ENCODE assay signal across 22 cellular contexts in genomic region chr22:32995335-32995734, GRCh38.
DNase-seq lines count a peak whose midpoint lies in the region; ATAC-seq and TF ChIP-seq lines count a peak whose summit lies in the region.
"Had no signal": no experiment of that assay in that cellular context is flagged by ENCODE, and none has a peak within 500 bp of the region (broad histone marks: within the 10 kb centered on the region; RNA-seq: fewer than 3 reads in every experiment).

No MANE protein-coding gene starts in this region.

- H3K4me3 Mint-ChIP-seq in natural killer cell treated with Interleukin-12 subunit alpha and Interleukin-12 subunit beta and Interleukin-15 and Interleukin-18, amount 100 ng/mL, for 72 hours = no peak overlapping the region
- H3K4me3 Mint-ChIP-seq: CD4-positive, CD25-positive, alpha-beta regulatory T cell; IgD-negative memory B cell had no signal

- H2AK5ac ChIP-seq in trophoblast cell (ENCODE audit: low read length) = peak overlapping the region; percentile 79

- H3K4me1 Mint-ChIP-seq in natural killer cell treated with Interleukin-12 subunit alpha and Interleukin-12 subunit beta and Interleukin-15 and Interleukin-18, amount 100 ng/mL, for 72 hours (ENCODE audit: low read depth in 2 of 2) = no peaks in the 10 kb centered on the region
- H3K4me1 Mint-ChIP-seq: CD4-positive, CD25-positive, alpha-beta regulatory T cell had no signal

- H3K36me3 ChIP-seq in right atrium auricular region (no peaks in the 10 kb centered on the region), trophoblast cell (ENCODE audit: control insufficient read depth in 1 of 2, insufficient read depth in 2 of 2, low read length in 2 of 2) (no peaks in the 10 kb centered on the region)
- H3K36me3 ChIP-seq: BLaER1, Peyer's patch, SJCRH30 had no signal

- H3K79me2 ChIP-seq in trophoblast cell (ENCODE audit: control insufficient read depth, insufficient read depth, low read length, poor library complexity) = no peaks in the 10 kb centered on the region

- H4K91ac ChIP-seq in trophoblast cell (ENCODE audit: low read depth, low read length) = peak overlapping the region; percentile 76

- no peak overlapping the region for H3K27ac Mint-ChIP-seq in natural killer cell treated with Interleukin-12 subunit alpha and Interleukin-12 subunit beta and Interleukin-15 and Interleukin-18, amount 100 ng/mL, for 72 hours
- H3K27ac Mint-ChIP-seq: IgD-negative memory B cell had no signal

- H3K79me1 ChIP-seq in trophoblast cell (ENCODE audit: low read length) = peaks cover 25% of the 10 kb centered on the region

- H2BK120ac ChIP-seq in trophoblast cell (ENCODE audit: insufficient read depth, low read length, poor library complexity) = peak overlapping the region; percentile 88

- peak overlapping the region; percentile 69 for H2AFZ ChIP-seq in trophoblast cell (ENCODE audit: insufficient read depth, low read length, poor library complexity)

- DNase-seq in right atrium auricular region (ENCODE audit: low spot score) (peak; percentile 28), right cardiac atrium (no peak), islet precursor cell (peak; percentile 21), trophoblast cell (no peak), substantia nigra (lab: John Stamatoyannopoulos, UW) (no peak), putamen (ENCODE audit: low spot score) (no peak), DMS 273 (lab: John Stamatoyannopoulos, UW; ENCODE audit: unreplicated experiment) (no peak)
- no peak for DNase-seq in natural killer cell treated with Interleukin-12 subunit alpha and Interleukin-12 subunit beta and Interleukin-15 and Interleukin-18, amount 100 ng/mL, for 72 hours (ENCODE audit: low spot score)
- DNase-seq: CD4-positive, CD25-positive, alpha-beta regulatory T cell; DMS53; NCI-H1092; NCI-H1417 treated with DMSO at 0.1 percent for 48 hours; NCI-H1694 treated with DMSO at 0.1 percent for 48 hours; NCI-H2081; NCI-H2227 treated with DMSO at 0.1 percent for 48 hours; NCI-H510A; NCI-H69; Peyer's patch; SJCRH30 had no signal

- H3K27ac ChIP-seq in right atrium auricular region (peak overlapping the region; percentile 21 to 38), right cardiac atrium (ENCODE audit: low read length) (no peak overlapping the region), trophoblast cell (ENCODE audit: low read depth, low read length) (peak overlapping the region; percentile 49), substantia nigra (ENCODE audit: low read depth, low read length, poor library complexity, severe bottlenecking) (no peak overlapping the region)
- H3K27ac ChIP-seq: BLaER1, KMS-11, Peyer's patch, SJCRH30 had no signal

- H3K4me3 ChIP-seq in right atrium auricular region = no peak overlapping the region
- no peak overlapping the region for H3K4me3 ChIP-seq in right cardiac atrium (ENCODE audit: low read length)
- H3K4me3 ChIP-seq in trophoblast cell (ENCODE audit: low read depth, low read length) = no peak overlapping the region
- H3K4me3 ChIP-seq: BLaER1, Peyer's patch, SJCRH30 had no signal

- no peaks in the 10 kb centered on the region for H3K36me3 Mint-ChIP-seq in natural killer cell treated with Interleukin-12 subunit alpha and Interleukin-12 subunit beta and Interleukin-15 and Interleukin-18, amount 100 ng/mL, for 72 hours
- H3K36me3 Mint-ChIP-seq: CD4-positive, CD25-positive, alpha-beta regulatory T cell had no signal

- no peaks in the 10 kb centered on the region for H3K27me3 ChIP-seq in right atrium auricular region
- no peaks in the 10 kb centered on the region for H3K27me3 ChIP-seq in right cardiac atrium (ENCODE audit: control insufficient read depth, insufficient read depth)
- no peaks in the 10 kb centered on the region for H3K27me3 ChIP-seq in trophoblast cell (ENCODE audit: insufficient read depth, low read length)
- H3K27me3 ChIP-seq: BLaER1, Peyer's patch, SJCRH30 had no signal

- H3K9me3 Mint-ChIP-seq in natural killer cell treated with Interleukin-12 subunit alpha and Interleukin-12 subunit beta and Interleukin-15 and Interleukin-18, amount 100 ng/mL, for 72 hours = no peaks in the 10 kb centered on the region
- H3K9me3 Mint-ChIP-seq: IgD-negative memory B cell had no signal

- H3K9me3 ChIP-seq in right atrium auricular region (no peaks in the 10 kb centered on the region), right cardiac atrium (ENCODE audit: control insufficient read depth, low read length) (no peaks in the 10 kb centered on the region), trophoblast cell (ENCODE audit: insufficient read depth, low read depth, low read length) (no peaks in the 10 kb centered on the region)
- H3K9me3 ChIP-seq: BLaER1, Peyer's patch, SJCRH30 had no signal

- no peak for ATAC-seq in right cardiac atrium
- no peak for ATAC-seq in natural killer cell treated with Interleukin-12 subunit alpha and Interleukin-12 subunit beta and Interleukin-15 and Interleukin-18, amount 100 ng/mL, for 72 hours

- TF ChIP-seq CTCF in right atrium auricular region (IDR thresholded peaks at IDR 0.05) = no peak

- H3K4ac ChIP-seq in trophoblast cell (ENCODE audit: low read depth, low read length) = no peak overlapping the region

- intact Hi-C loops in right cardiac atrium (cut with DNase I) = loop anchor here in 1 of 4 donors (10.0 kb wide), 1 partner anchor 191 kb away; the partner anchor contains the start of gene TIMP3

- no peak overlapping the region for H3K23ac ChIP-seq in trophoblast cell (ENCODE audit: low read length)

- peak overlapping the region; percentile 73 for H3K14ac ChIP-seq in trophoblast cell (ENCODE audit: low read length)

- peaks cover 0 to 9% of the 10 kb centered on the region in 2 donors for H3K27me3 Mint-ChIP-seq in natural killer cell treated with Interleukin-12 subunit alpha and Interleukin-12 subunit beta and Interleukin-15 and Interleukin-18, amount 100 ng/mL, for 72 hours
- H3K27me3 Mint-ChIP-seq: CD4-positive, CD25-positive, alpha-beta regulatory T cell had no signal

- 95% methylated on average over 4 of the region's 4 CpGs for WGBS in right cardiac atrium
- no CpG with 5 or more reads among the region's 4 CpGs for WGBS in trophoblast cell (ENCODE audit: extremely low coverage, insufficient coverage, insufficient read length)

- no peak overlapping the region for H3K18ac ChIP-seq in trophoblast cell (ENCODE audit: low read length)

- no peak overlapping the region for H4K12ac ChIP-seq in trophoblast cell (ENCODE audit: low read depth, low read length)

- no peak overlapping the region for H3K9ac ChIP-seq in trophoblast cell (ENCODE audit: low read length)
- H3K9ac ChIP-seq: BLaER1, KMS-11 had no signal

- peaks cover 0 to 25% of the 10 kb centered on the region in 2 donors for H3K4me1 ChIP-seq in right atrium auricular region
- peaks cover 5% of the 10 kb centered on the region for H3K4me1 ChIP-seq in right cardiac atrium (ENCODE audit: control insufficient read depth, insufficient read depth, low read length)
- peaks cover 24 to 25% of the 10 kb centered on the region in 2 experiments for H3K4me1 ChIP-seq in trophoblast cell (ENCODE audit: control insufficient read depth in 1 of 2, insufficient read depth in 2 of 2, low read length in 2 of 2)
- H3K4me1 ChIP-seq: Peyer's patch had no signal

- peak overlapping the region; percentile 60 for H4K8ac ChIP-seq in trophoblast cell (ENCODE audit: low read depth, low read length)

- peak overlapping the region; percentile 91 for H2BK12ac ChIP-seq in trophoblast cell (ENCODE audit: low read length)

- H3K4me2 ChIP-seq in trophoblast cell (ENCODE audit: low read length) = no peak overlapping the region
- H3K4me2 ChIP-seq: BLaER1, KMS-11 had no signal

- H2BK5ac ChIP-seq in trophoblast cell (ENCODE audit: low read depth, low read length, poor library complexity) = peak overlapping the region; percentile 66

Comparison
In these comparisons a context has a peak if more than half of its experiments do, and no peak if none do; other contexts are left out.
1. DNase-seq: peak in right atrium auricular region (single experiment) and islet precursor cell (single experiment); none in right cardiac atrium (0 of 3), trophoblast cell (0 of 2), substantia nigra (0 of 49), putamen (single experiment), DMS 273 (single experiment) and natural killer cell treated with Interleukin-12 subunit alpha and Interleukin-12 subunit beta and Interleukin-15 and Interleukin-18, amount 100 ng/mL, for 72 hours (single experiment).
2. H3K27ac ChIP-seq: peak in right atrium auricular region (2 of 2) and trophoblast cell (single experiment); none in right cardiac atrium (single experiment) and substantia nigra (single experiment).